Comparison of ENCODE assay signal across 15 cellular contexts in the genomic region with DNA sequence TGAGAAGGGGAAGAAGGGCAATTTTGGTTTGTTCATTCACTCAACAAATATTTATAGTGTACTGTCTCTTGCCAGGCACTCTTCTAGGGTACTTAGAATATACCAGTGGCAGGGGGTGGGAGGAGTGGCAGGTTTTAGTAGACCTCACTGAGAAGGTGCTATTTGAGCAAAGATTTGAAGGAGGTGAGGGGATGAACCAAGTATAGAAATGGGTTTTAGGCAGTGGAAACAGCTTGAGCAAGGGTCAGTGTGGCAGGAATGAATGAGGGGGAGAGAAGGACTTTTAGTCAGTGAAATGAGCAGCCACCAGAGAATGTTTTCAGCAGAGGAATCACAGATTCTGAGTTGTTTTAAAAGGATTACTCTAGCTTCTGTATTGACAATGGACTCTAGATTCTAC. TPM values are rescaled to one million over a fixed set of nuclear protein-coding genes. Genes with fewer than 3 reads are reported as not detected.
DNase-seq lines count a peak whose midpoint lies in the region; ATAC-seq and TF ChIP-seq lines count a peak whose summit lies in the region.
"Had no signal": no experiment of that assay in that cellular context is flagged by ENCODE, and none has a peak within 500 bp of the region (broad histone marks: within the 10 kb centered on the region; RNA-seq: fewer than 3 reads in every experiment).

No MANE protein-coding gene starts in this region.

- peak overlapping the region; percentile 80 for H3K4me3 Mint-ChIP-seq in T-helper 2 cell treated with Interferon-gamma antibody and Interleukin-4, amounts not matched to agents 5 μg/mL and 100 μg/mL, for 36 hours
- H3K4me3 Mint-ChIP-seq in activated naive CD8-positive, alpha-beta T cell treated with anti-CD3 and anti-CD28 coated beads for 36 hours = peak overlapping the region; percentile 58
- H3K4me3 Mint-ChIP-seq in neural progenitor cell = peak overlapping the region; percentile 65

- H3K4me3 ChIP-seq in MM.1S (ENCODE audit: low read length) (no peak overlapping the region), neural progenitor cell (no peak overlapping the region)
- H3K4me3 ChIP-seq: tibial nerve had no signal

- H3K27me3 ChIP-seq in MM.1S (replicated peaks; ENCODE audit: insufficient read depth, low read length) = no peaks in the 10 kb centered on the region
- H3K27me3 ChIP-seq in neural progenitor cell = no peaks in the 10 kb centered on the region
- H3K27me3 ChIP-seq: dorsolateral prefrontal cortex, tibial nerve had no signal

- H3K27ac Mint-ChIP-seq in T-helper 2 cell treated with Interferon-gamma antibody and Interleukin-4, amounts not matched to agents 5 μg/mL and 100 μg/mL, for 36 hours = peak overlapping the region; percentile 84
- H3K27ac Mint-ChIP-seq in activated naive CD8-positive, alpha-beta T cell treated with anti-CD3 and anti-CD28 coated beads for 36 hours = peak overlapping the region; percentile 47
- H3K27ac Mint-ChIP-seq in neural progenitor cell = peak overlapping the region; percentile 2

- H3K27me3 Mint-ChIP-seq in T-helper 2 cell treated with Interferon-gamma antibody and Interleukin-4, amounts not matched to agents 5 μg/mL and 100 μg/mL, for 36 hours (ENCODE audit: low read depth) = no peaks in the 10 kb centered on the region
- no peaks in the 10 kb centered on the region for H3K27me3 Mint-ChIP-seq in activated naive CD8-positive, alpha-beta T cell treated with anti-CD3 and anti-CD28 coated beads for 36 hours
- H3K27me3 Mint-ChIP-seq in neural progenitor cell (ENCODE audit: insufficient read depth, low read depth) = peaks cover 2% of the 10 kb centered on the region

- H3K4me2 ChIP-seq in MM.1S (ENCODE audit: low read depth, low read length) (peak overlapping the region; percentile 38), neural progenitor cell (peak overlapping the region; percentile 32)

- ATAC-seq in GM19351 (IDR thresholded peaks at IDR 0.05; ENCODE audit: unreplicated experiment) = no peak
- ATAC-seq in HG03097 (IDR thresholded peaks at IDR 0.05; ENCODE audit: low FRiP score, unreplicated experiment) = no peak

- H3K9me3 ChIP-seq in MM.1S (replicated peaks; ENCODE audit: insufficient read depth, low read length) (no peaks in the 10 kb centered on the region), neural progenitor cell (ENCODE audit: low read depth) (no peaks in the 10 kb centered on the region)
- H3K9me3 ChIP-seq: tibial nerve had no signal

- peaks cover 51% of the 10 kb centered on the region for H3K79me2 ChIP-seq in MM.1S (ENCODE audit: low read length)
- peaks cover 40% of the 10 kb centered on the region for H3K79me2 ChIP-seq in neural progenitor cell (ENCODE audit: low read depth)

- H2AFZ ChIP-seq in MM.1S (ENCODE audit: low read length) (no peak overlapping the region), neural progenitor cell (replicated peaks) (no peak overlapping the region)

- H3K27ac ChIP-seq in MM.1S (ENCODE audit: low read length) (peak overlapping the region; percentile 25; the same call in 1 of the 2 replicates), neural progenitor cell (no peak overlapping the region)
- H3K27ac ChIP-seq: tibial nerve had no signal

- no peaks in the 10 kb centered on the region for H3K9me3 Mint-ChIP-seq in T-helper 2 cell treated with Interferon-gamma antibody and Interleukin-4, amounts not matched to agents 5 μg/mL and 100 μg/mL, for 36 hours
- H3K9me3 Mint-ChIP-seq in activated naive CD8-positive, alpha-beta T cell treated with anti-CD3 and anti-CD28 coated beads for 36 hours = no peaks in the 10 kb centered on the region
- H3K9me3 Mint-ChIP-seq in neural progenitor cell = no peaks in the 10 kb centered on the region

- H3K4me1 ChIP-seq in MM.1S (ENCODE audit: low read length) (peaks cover 19% of the 10 kb centered on the region), neural progenitor cell (peaks cover 7% of the 10 kb centered on the region)

- H3K9ac ChIP-seq in MM.1S (ENCODE audit: low read length) (peak overlapping the region; percentile 3; the same call in 1 of the 2 replicates), neural progenitor cell (no peak overlapping the region)

- H4K20me1 ChIP-seq in MM.1S (ENCODE audit: insufficient read depth, low read length) (no peaks in the 10 kb centered on the region), neural progenitor cell (ENCODE audit: low read depth) (no peaks in the 10 kb centered on the region)

- H3F3A ChIP-seq in MM.1S (ENCODE audit: insufficient read depth, low read length) (peaks cover 22% of the 10 kb centered on the region), neural progenitor cell (ENCODE audit: low read depth) (no peaks in the 10 kb centered on the region)

- no peak for DNase-seq in T-helper 2 cell treated with Interferon-gamma antibody and Interleukin-4, amounts not matched to agents 5 μg/mL and 100 μg/mL, for 36 hours (ENCODE audit: low spot score)
- DNase-seq in T-helper 2 cell = no peak
- no peak for DNase-seq in MM.1S
- DNase-seq in activated naive CD8-positive, alpha-beta T cell treated with anti-CD3 and anti-CD28 coated beads for 36 hours = no peak
- DNase-seq in neural progenitor cell (ENCODE audit: low spot score) = no peak
- no peak for DNase-seq in COR-L47 (lab: John Stamatoyannopoulos, UW)
- DNase-seq: anterior cingulate cortex, dorsolateral prefrontal cortex, EL, islet precursor cell, NCI-H2081 had no signal

- TF ChIP-seq CTCF in MM.1S (IDR thresholded peaks at IDR 0.05; ENCODE audit: low read length) (no peak), neural progenitor cell (IDR thresholded peaks at IDR 0.05) (no peak)

- no peaks in the 10 kb centered on the region; the same call in 1 of the 2 replicates for H3K36me3 ChIP-seq in MM.1S (replicated peaks; ENCODE audit: insufficient read depth, low read length)
- peaks cover 4% of the 10 kb centered on the region for H3K36me3 ChIP-seq in neural progenitor cell

- H3K36me3 Mint-ChIP-seq in T-helper 2 cell treated with Interferon-gamma antibody and Interleukin-4, amounts not matched to agents 5 μg/mL and 100 μg/mL, for 36 hours (ENCODE audit: low read depth) = peaks cover 44% of the 10 kb centered on the region
- H3K36me3 Mint-ChIP-seq in activated naive CD8-positive, alpha-beta T cell treated with anti-CD3 and anti-CD28 coated beads for 36 hours = peaks cover 38% of the 10 kb centered on the region
- H3K36me3 Mint-ChIP-seq in neural progenitor cell = peaks cover 18% of the 10 kb centered on the region

- H3K4me1 Mint-ChIP-seq in T-helper 2 cell treated with Interferon-gamma antibody and Interleukin-4, amounts not matched to agents 5 μg/mL and 100 μg/mL, for 36 hours (ENCODE audit: low read depth) = peaks cover 33% of the 10 kb centered on the region
- peaks cover 31% of the 10 kb centered on the region for H3K4me1 Mint-ChIP-seq in activated naive CD8-positive, alpha-beta T cell treated with anti-CD3 and anti-CD28 coated beads for 36 hours
- peaks cover 21% of the 10 kb centered on the region for H3K4me1 Mint-ChIP-seq in neural progenitor cell

- no peaks in the 10 kb centered on the region for H3K9me2 ChIP-seq in MM.1S (replicated peaks; ENCODE audit: insufficient read depth, low read length)

RNA-seq across cellular contexts. Expression of a gene that starts 2.3 kb away (rescaled TPM):
- 100 to 1,000 TPM in 1 of 2 experiments, 10 to 100 TPM in 1; 95.4 to 100 TPM for total RNA-seq in activated naive CD8-positive, alpha-beta T cell treated with anti-CD3 and anti-CD28 coated beads for 36 hours
- 108 and 166 TPM in 2 replicates for total RNA-seq in neural progenitor cell (ENCODE audit: low replicate concordance)

RNA-seq across cellular contexts. Expression of a gene that starts 13.3 kb away (rescaled TPM):
- total RNA-seq in activated naive CD8-positive, alpha-beta T cell treated with anti-CD3 and anti-CD28 coated beads for 36 hours = 1 to 10 TPM; 1.7 to 1.9 TPM
- 2.5 and 10.0 TPM in 2 replicates for total RNA-seq in neural progenitor cell (ENCODE audit: low replicate concordance)
- total RNA-seq: skeletal muscle tissue had no signal

RNA-seq across cellular contexts. Expression of a gene that starts 24.8 kb away (rescaled TPM):
- 1,000 to 10,000 TPM; 1,112 to 1,149 TPM for total RNA-seq in activated naive CD8-positive, alpha-beta T cell treated with anti-CD3 and anti-CD28 coated beads for 36 hours
- 1,855 and 2,450 TPM in 2 replicates for total RNA-seq in neural progenitor cell (ENCODE audit: low replicate concordance)

Comparison
In these comparisons a context has a peak if more than half of its experiments do, and no peak if none do; other contexts are left out.
1. H3K27ac Mint-ChIP-seq: peak in every context shown above with its lines; median percentile 84 in T-helper 2 cell treated with Interferon-gamma antibody and Interleukin-4, amounts not matched to agents 5 μg/mL and 100 μg/mL, for 36 hours; 47 in activated naive CD8-positive, alpha-beta T cell treated with anti-CD3 and anti-CD28 coated beads for 36 hours; 2 in neural progenitor cell.